In the genomic region with DNA sequence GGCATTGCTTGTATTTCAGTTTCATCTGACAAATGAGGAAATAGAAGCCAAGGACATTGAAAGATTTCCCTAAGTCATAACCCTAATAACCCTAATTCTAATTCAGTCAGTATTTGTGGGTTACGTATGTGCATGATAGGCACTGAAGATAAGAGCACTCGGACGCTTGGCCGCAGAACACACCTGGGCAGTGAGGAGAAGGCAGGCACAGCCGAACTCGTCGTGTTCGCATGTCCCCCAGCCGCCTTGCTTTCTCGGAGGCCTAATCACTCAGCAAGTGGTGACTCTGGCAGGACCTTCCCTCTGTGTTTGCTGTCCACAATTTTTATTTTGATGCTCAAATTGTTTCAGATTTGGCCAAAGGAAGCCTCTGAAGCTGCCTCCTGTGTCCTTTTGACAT, we compare ENCODE assay signal across 39 cellular contexts. TPM values are rescaled to one million over a fixed set of nuclear protein-coding genes. Genes with fewer than 3 reads are reported as not detected.
"Had no signal": no experiment of that assay in that cellular context is flagged by ENCODE, and none has a peak within 500 bp of the region (broad histone marks: within the 10 kb centered on the region; RNA-seq: fewer than 3 reads in every experiment).

No MANE protein-coding gene starts in this region.

- H3K4me3 ChIP-seq: adrenal gland, body of pancreas, cardiac muscle cell had no signal

- ATAC-seq: activated CD4-positive, alpha-beta T cell treated with anti-CD3 and anti-CD28 coated beads for 36 hours; activated CD4-positive, CD25-positive, alpha-beta regulatory T cell treated with anti-CD3 and anti-CD28 coated beads, Interleukin-2, amount 50 U/mL, for 24 hours; activated CD8-positive, alpha-beta memory T cell treated with anti-CD3 and anti-CD28 coated beads, Interleukin-2, amount 10 ng/mL, durations not matched to agents 7 days and 5 days; activated CD8-positive, alpha-beta T cell treated with anti-CD3 and anti-CD28 coated beads, Interleukin-2, amount 10 ng/mL, durations not matched to agents 7 days and 5 days; activated naive CD4-positive, alpha-beta T cell treated with anti-CD3 and anti-CD28 coated beads, Interleukin-2, amount 50 U/mL, for 72 hours; activated T-cell treated with anti-CD3 and anti-CD28 coated beads, Interleukin-2, amount 50 U/mL, for 4 hours; activated T-cell treated with anti-CD3 and anti-CD28 coated beads, Interleukin-2, amount 50 U/mL, for 72 hours; activated T-helper 17 cell treated with anti-CD3 and anti-CD28 coated beads, Interleukin-2, amount 50 U/mL, for 72 hours; body of pancreas; WTC11 had no signal

- H3K27ac Mint-ChIP-seq: activated CD4-positive, alpha-beta memory T cell treated with anti-CD3 and anti-CD28 coated beads, Interleukin-2, amount 10 ng/mL, durations not matched to agents 7 days and 5 days; activated CD4-positive, alpha-beta T cell treated with anti-CD3 and anti-CD28 coated beads for 36 hours; activated CD4-positive, alpha-beta T cell treated with anti-CD3 and anti-CD28 coated beads, Interleukin-2, amount 10 ng/mL, durations not matched to agents 7 days and 5 days; activated CD8-positive, alpha-beta memory T cell treated with anti-CD3 and anti-CD28 coated beads, Interleukin-2, amount 10 ng/mL, durations not matched to agents 7 days and 5 days; activated CD8-positive, alpha-beta T cell treated with anti-CD3 and anti-CD28 coated beads, Interleukin-2, amount 10 ng/mL, durations not matched to agents 7 days and 5 days; activated naive CD4-positive, alpha-beta T cell treated with anti-CD3 and anti-CD28 coated beads for 36 hours; activated naive CD8-positive, alpha-beta T cell treated with anti-CD3 and anti-CD28 coated beads for 36 hours; activated T-helper 1 cell treated with anti-CD3 and anti-CD28 coated beads, Interleukin-12 subunit alpha, Interleukin-12 subunit beta, Interleukin-2, Interleukin-4 antibody, amounts not matched to agents 30 ng/mL and 10 ng/mL and 1 ng/mL, durations not matched to agents 14 hours and 24 hours and 36 hours; activated T-helper 17 cell treated with anti-CD3 and anti-CD28 coated beads, Interleukin-2, amount 50 U/mL, for 72 hours; T-helper 1 cell treated with Interleukin-12 subunit alpha and Interleukin-12 subunit beta and Interleukin-4 antibody, amounts not matched to agents 30 μg/mL and 1 μg/mL, for 36 hours; T-helper 2 cell treated with Interferon-gamma antibody and Interleukin-4, amounts not matched to agents 5 μg/mL and 100 μg/mL, for 36 hours; WTC11 had no signal

- H3K27me3 ChIP-seq: adrenal gland, body of pancreas, cardiac muscle cell had no signal

- H3K4me1 ChIP-seq: body of pancreas had no signal

- DNase-seq: activated CD4-positive, alpha-beta memory T cell treated with anti-CD3 and anti-CD28 coated beads, Interleukin-2, amount 10 ng/mL, durations not matched to agents 7 days and 5 days; activated CD4-positive, alpha-beta T cell treated with anti-CD3 and anti-CD28 coated beads for 1 hour; activated CD4-positive, alpha-beta T cell treated with anti-CD3 and anti-CD28 coated beads for 36 hours; activated CD4-positive, alpha-beta T cell treated with anti-CD3 and anti-CD28 coated beads for 48 hours; activated CD4-positive, alpha-beta T cell treated with anti-CD3 and anti-CD28 coated beads, Interleukin-2, amount 10 ng/mL, durations not matched to agents 7 days and 5 days; activated CD4-positive, alpha-beta T cell treated with anti-CD3 and anti-CD28 coated beads, Interleukin-2, amount 50 U/mL, for 48 hours; activated CD4-positive, CD25-positive, alpha-beta regulatory T cell; activated CD8-positive, alpha-beta memory T cell treated with anti-CD3 and anti-CD28 coated beads for 24 hours; activated CD8-positive, alpha-beta memory T cell treated with anti-CD3 and anti-CD28 coated beads, Interleukin-2, amount 10 ng/mL, durations not matched to agents 7 days and 5 days; activated CD8-positive, alpha-beta T cell treated with anti-CD3 and anti-CD28 coated beads, Interleukin-2, amount 10 ng/mL, durations not matched to agents 7 days and 5 days; activated effector memory CD4-positive, alpha-beta T cell treated with anti-CD3 and anti-CD28 coated beads, Interleukin-2, amount 50 U/mL, for 16 hours; activated gamma-delta T cell treated with Interleukin-2 at 50 U/mL for 16 hours; activated naive CD4-positive, alpha-beta T cell; activated naive CD4-positive, alpha-beta T cell treated with anti-CD3 and anti-CD28 coated beads for 36 hours; activated naive CD4-positive, alpha-beta T cell treated with anti-CD3 and anti-CD28 coated beads, Interleukin-2, amount 50 U/mL, for 16 hours; activated naive CD8-positive, alpha-beta T cell treated with anti-CD3 and anti-CD28 coated beads for 36 hours; activated T-cell treated with anti-CD3 and anti-CD28 coated beads for 4 hours; activated T-cell treated with anti-CD3 and anti-CD28 coated beads, Interleukin-2, amount 50 U/mL, for 1 hour; activated T-cell treated with anti-CD3 and anti-CD28 coated beads, Interleukin-2, amount 50 U/mL, for 4 hours; activated T-cell treated with anti-CD3 and anti-CD28 coated beads, Interleukin-2, amount 50 U/mL, for 72 hours; adrenal gland; amniotic stem cell; aorta; body of pancreas; caudate nucleus; cerebellar nuclear complex; T-helper 1 cell; T-helper 2 cell; T-helper 9 cell; WERI-Rb-1 had no signal

- H3K9me3 Mint-ChIP-seq: activated CD4-positive, alpha-beta memory T cell treated with anti-CD3 and anti-CD28 coated beads, Interleukin-2, amount 10 ng/mL, durations not matched to agents 7 days and 5 days; activated CD4-positive, alpha-beta T cell treated with anti-CD3 and anti-CD28 coated beads, Interleukin-2, amount 10 ng/mL, durations not matched to agents 7 days and 5 days; activated naive CD4-positive, alpha-beta T cell treated with anti-CD3 and anti-CD28 coated beads for 36 hours; activated naive CD4-positive, alpha-beta T cell treated with anti-CD3 and anti-CD28 coated beads, Interleukin-2, amount 50 U/mL, for 72 hours; activated naive CD8-positive, alpha-beta T cell treated with anti-CD3 and anti-CD28 coated beads for 36 hours; activated T-cell treated with anti-CD3 and anti-CD28 coated beads, Interleukin-2, amount 50 U/mL, for 4 hours; activated T-cell treated with anti-CD3 and anti-CD28 coated beads, Interleukin-2, amount 50 U/mL, for 72 hours; activated T-helper 1 cell treated with anti-CD3 and anti-CD28 coated beads, Interleukin-12 subunit alpha, Interleukin-12 subunit beta, Interleukin-2, Interleukin-4 antibody, amounts not matched to agents 30 ng/mL and 10 ng/mL and 1 ng/mL, durations not matched to agents 14 hours and 24 hours and 36 hours; activated T-helper 17 cell treated with anti-CD3 and anti-CD28 coated beads, Interleukin-2, amount 50 U/mL, for 72 hours; central memory CD8-positive, alpha-beta T cell; T-helper 1 cell treated with Interleukin-12 subunit alpha and Interleukin-12 subunit beta and Interleukin-4 antibody, amounts not matched to agents 30 μg/mL and 1 μg/mL, for 36 hours; T-helper 2 cell treated with Interferon-gamma antibody and Interleukin-4, amounts not matched to agents 5 μg/mL and 100 μg/mL, for 36 hours; WTC11 had no signal

- H3K36me3 Mint-ChIP-seq: activated CD8-positive, alpha-beta memory T cell treated with anti-CD3 and anti-CD28 coated beads, Interleukin-2, amount 10 ng/mL, durations not matched to agents 7 days and 5 days; activated naive CD4-positive, alpha-beta T cell treated with anti-CD3 and anti-CD28 coated beads, Interleukin-2, amount 50 U/mL, for 72 hours; activated naive CD8-positive, alpha-beta T cell treated with anti-CD3 and anti-CD28 coated beads for 36 hours; WTC11 had no signal

- H3K27me3 Mint-ChIP-seq: activated CD4-positive, alpha-beta memory T cell treated with anti-CD3 and anti-CD28 coated beads, Interleukin-2, amount 10 ng/mL, durations not matched to agents 7 days and 5 days; activated CD4-positive, alpha-beta T cell treated with anti-CD3 and anti-CD28 coated beads for 36 hours; activated CD4-positive, alpha-beta T cell treated with anti-CD3 and anti-CD28 coated beads, Interleukin-2, amount 10 ng/mL, durations not matched to agents 7 days and 5 days; activated CD8-positive, alpha-beta memory T cell treated with anti-CD3 and anti-CD28 coated beads, Interleukin-2, amount 10 ng/mL, durations not matched to agents 7 days and 5 days; activated naive CD8-positive, alpha-beta T cell treated with anti-CD3 and anti-CD28 coated beads for 36 hours; activated T-helper 17 cell treated with anti-CD3 and anti-CD28 coated beads, Interleukin-2, amount 50 U/mL, for 72 hours; central memory CD8-positive, alpha-beta T cell had no signal

- H3K9me3 ChIP-seq: adrenal gland, body of pancreas had no signal

- H3K4me3 Mint-ChIP-seq: activated CD4-positive, alpha-beta memory T cell treated with anti-CD3 and anti-CD28 coated beads, Interleukin-2, amount 10 ng/mL, durations not matched to agents 7 days and 5 days; activated CD4-positive, alpha-beta T cell treated with anti-CD3 and anti-CD28 coated beads for 36 hours; activated CD4-positive, alpha-beta T cell treated with anti-CD3 and anti-CD28 coated beads, Interleukin-2, amount 10 ng/mL, durations not matched to agents 7 days and 5 days; activated CD8-positive, alpha-beta memory T cell treated with anti-CD3 and anti-CD28 coated beads, Interleukin-2, amount 10 ng/mL, durations not matched to agents 7 days and 5 days; activated CD8-positive, alpha-beta T cell treated with anti-CD3 and anti-CD28 coated beads, Interleukin-2, amount 10 ng/mL, durations not matched to agents 7 days and 5 days; activated naive CD4-positive, alpha-beta T cell treated with anti-CD3 and anti-CD28 coated beads for 36 hours; activated naive CD8-positive, alpha-beta T cell treated with anti-CD3 and anti-CD28 coated beads for 36 hours; activated T-cell treated with anti-CD3 and anti-CD28 coated beads, Interleukin-2, amount 50 U/mL, for 4 hours; activated T-cell treated with anti-CD3 and anti-CD28 coated beads, Interleukin-2, amount 50 U/mL, for 72 hours; activated T-helper 1 cell treated with anti-CD3 and anti-CD28 coated beads, Interleukin-12 subunit alpha, Interleukin-12 subunit beta, Interleukin-2, Interleukin-4 antibody, amounts not matched to agents 30 ng/mL and 10 ng/mL and 1 ng/mL, durations not matched to agents 14 hours and 24 hours and 36 hours; activated T-helper 17 cell treated with anti-CD3 and anti-CD28 coated beads, Interleukin-2, amount 50 U/mL, for 72 hours; central memory CD8-positive, alpha-beta T cell; T-helper 1 cell treated with Interleukin-12 subunit alpha and Interleukin-12 subunit beta and Interleukin-4 antibody, amounts not matched to agents 30 μg/mL and 1 μg/mL, for 36 hours; T-helper 2 cell treated with Interferon-gamma antibody and Interleukin-4, amounts not matched to agents 5 μg/mL and 100 μg/mL, for 36 hours; WTC11 had no signal

- H3K36me3 ChIP-seq: adrenal gland, cardiac muscle cell, WERI-Rb-1 had no signal

- H3K4me1 Mint-ChIP-seq: activated naive CD8-positive, alpha-beta T cell treated with anti-CD3 and anti-CD28 coated beads for 36 hours; activated T-helper 17 cell treated with anti-CD3 and anti-CD28 coated beads, Interleukin-2, amount 50 U/mL, for 72 hours; central memory CD8-positive, alpha-beta T cell had no signal

- H3K27ac ChIP-seq: adrenal gland, body of pancreas, cardiac muscle cell, WERI-Rb-1 had no signal

RNA-seq across cellular contexts. Expression of gene HKDC1, which starts 23.7 kb away (rescaled TPM):
- total RNA-seq: aorta, cardiac muscle cell had no signal
- polyA plus RNA-seq: cardiac muscle cell had no signal
